1 cellular context compared by ENCODE assay signal in genomic region chr1:110605901-110606783, GRCh38.
TF ChIP-seq lines count a peak whose summit lies in the region.

KCNA2 (minus strand) TSS chr1:110606358; CDS start chr1:110604782, 1,576 bp downstream.

TF ChIP-seq in GM23338, 12 proteins besides CTCF, POLR2A, EP300 and RAD21 (continued from another document):
- TF ChIP-seq ZNF462 (CRISPR knock-in tag; IDR thresholded peaks at IDR 0.05), result no peak
TF ChIP-seq in GM23338: peak in this region for 0.
